In the genomic region with DNA sequence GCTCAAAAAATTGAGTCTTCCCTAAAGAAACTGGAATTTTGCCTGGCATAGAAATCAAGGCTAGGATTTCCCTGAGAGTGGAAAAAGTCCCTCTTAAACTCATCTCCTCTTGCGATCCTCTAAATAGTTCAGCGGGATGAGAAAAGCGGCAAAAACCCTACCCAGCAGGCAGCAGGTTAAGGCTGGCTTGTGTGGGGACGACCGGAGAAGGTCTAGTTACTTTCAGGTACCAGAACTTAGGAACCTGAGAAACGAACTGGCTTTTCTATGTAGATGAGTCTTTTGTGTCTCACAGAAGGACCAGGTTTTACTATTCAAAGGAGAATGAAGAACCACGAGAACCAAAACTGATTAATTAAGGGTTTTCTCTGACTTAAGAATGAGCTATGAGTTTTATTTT, we compare ENCODE assay signal across 29 cellular contexts.
"Had no signal": no experiment of that assay in that cellular context is flagged by ENCODE, and none has a peak within 500 bp of the region (broad histone marks: within the 10 kb centered on the region; RNA-seq: fewer than 3 reads in every experiment).

No MANE protein-coding gene starts in this region.

- H3K4me1 ChIP-seq: adrenal gland, ascending aorta, esophagus muscularis mucosa, left lung, right atrium auricular region, thyroid gland had no signal

- H3K36me3 ChIP-seq: adrenal gland, ascending aorta, esophagus muscularis mucosa, gastrocnemius medialis, left lung, right atrium auricular region, thyroid gland had no signal

- DNase-seq: activated B cell treated with CpG ODN at 0.5 μM for 24 hours; activated CD4-positive, alpha-beta T cell treated with anti-CD3 and anti-CD28 coated beads for 36 hours; activated CD4-positive, alpha-beta T cell treated with anti-CD3 and anti-CD28 coated beads, Interleukin-2, amount 50 U/mL, for 4 hours; activated CD8-positive, alpha-beta memory T cell treated with anti-CD3 and anti-CD28 coated beads for 24 hours; activated CD8-positive, alpha-beta memory T cell treated with anti-CD3 and anti-CD28 coated beads, Interleukin-2, amount 50 U/mL, for 4 hours; activated naive CD4-positive, alpha-beta T cell; activated T-cell treated with anti-CD3 and anti-CD28 coated beads, Interleukin-2, amount 50 U/mL, for 24 hours; adrenal gland; central memory CD4-positive, alpha-beta T cell; dorsolateral prefrontal cortex; effector memory CD8-positive, alpha-beta T cell; gastrocnemius medialis; hypothalamus; kidney glomerular epithelial cell; left lung; midbrain; psoas muscle; stimulated activated CD4-positive, alpha-beta T cell treated with anti-CD3 and anti-CD28 coated beads, Interleukin-12 subunit alpha, Interleukin-12 subunit beta, amount 100 ng/mL, for 4 hours; stimulated activated CD4-positive, alpha-beta T cell treated with anti-CD3 and anti-CD28 coated beads, Interleukin-4, amount 100 ng/mL, for 4 hours; stimulated activated naive CD8-positive, alpha-beta T cell treated with anti-CD3 and anti-CD28 coated beads, Interleukin-15, Interleukin-2, amounts not matched to agents 100 U/mL and 50 U/mL, for 24 hours; substantia nigra; T-helper 9 cell; thyroid gland had no signal

- H3K4me1 Mint-ChIP-seq: activated B cell treated with CpG ODN at 0.5 μM for 24 hours; activated T-helper 17 cell treated with anti-CD3 and anti-CD28 coated beads, Interleukin-2, amount 50 U/mL, for 72 hours had no signal

- H3K27ac Mint-ChIP-seq: activated B cell treated with CpG ODN at 0.5 μM for 24 hours; activated CD4-positive, alpha-beta T cell treated with anti-CD3 and anti-CD28 coated beads for 36 hours; activated naive CD8-positive, alpha-beta T cell; activated T-cell treated with anti-CD3 and anti-CD28 coated beads, Interleukin-2, amount 50 U/mL, for 24 hours; activated T-helper 17 cell treated with anti-CD3 and anti-CD28 coated beads, Interleukin-2, amount 50 U/mL, for 72 hours; effector memory CD8-positive, alpha-beta T cell had no signal

- H3K9me3 ChIP-seq: adrenal gland, ascending aorta, esophagus muscularis mucosa, gastrocnemius medialis, left lung, psoas muscle, right atrium auricular region, thyroid gland had no signal

- H3K27ac ChIP-seq: adrenal gland, ascending aorta, dorsolateral prefrontal cortex, esophagus muscularis mucosa, gastrocnemius medialis, left lung, psoas muscle, right atrium auricular region, thyroid gland had no signal

- H3K4me3 Mint-ChIP-seq: activated B cell treated with CpG ODN at 0.5 μM for 24 hours; activated CD4-positive, alpha-beta T cell treated with anti-CD3 and anti-CD28 coated beads for 36 hours; activated naive CD8-positive, alpha-beta T cell; activated T-cell treated with anti-CD3 and anti-CD28 coated beads, Interleukin-2, amount 50 U/mL, for 24 hours; activated T-helper 17 cell treated with anti-CD3 and anti-CD28 coated beads, Interleukin-2, amount 50 U/mL, for 72 hours; effector memory CD8-positive, alpha-beta T cell had no signal

- H3K27me3 ChIP-seq: adrenal gland, ascending aorta, gastrocnemius medialis, left lung, right atrium auricular region, thyroid gland had no signal

- H3K9me3 Mint-ChIP-seq: activated B cell treated with CpG ODN at 0.5 μM for 24 hours; activated T-cell treated with anti-CD3 and anti-CD28 coated beads, Interleukin-2, amount 50 U/mL, for 24 hours; effector memory CD8-positive, alpha-beta T cell had no signal

- H3K4me3 ChIP-seq: adrenal gland, ascending aorta, dorsolateral prefrontal cortex, esophagus muscularis mucosa, gastrocnemius medialis, left lung, lung, psoas muscle, right atrium auricular region, thyroid gland had no signal
